13 cellular contexts compared by ENCODE assay signal in the genomic region with DNA sequence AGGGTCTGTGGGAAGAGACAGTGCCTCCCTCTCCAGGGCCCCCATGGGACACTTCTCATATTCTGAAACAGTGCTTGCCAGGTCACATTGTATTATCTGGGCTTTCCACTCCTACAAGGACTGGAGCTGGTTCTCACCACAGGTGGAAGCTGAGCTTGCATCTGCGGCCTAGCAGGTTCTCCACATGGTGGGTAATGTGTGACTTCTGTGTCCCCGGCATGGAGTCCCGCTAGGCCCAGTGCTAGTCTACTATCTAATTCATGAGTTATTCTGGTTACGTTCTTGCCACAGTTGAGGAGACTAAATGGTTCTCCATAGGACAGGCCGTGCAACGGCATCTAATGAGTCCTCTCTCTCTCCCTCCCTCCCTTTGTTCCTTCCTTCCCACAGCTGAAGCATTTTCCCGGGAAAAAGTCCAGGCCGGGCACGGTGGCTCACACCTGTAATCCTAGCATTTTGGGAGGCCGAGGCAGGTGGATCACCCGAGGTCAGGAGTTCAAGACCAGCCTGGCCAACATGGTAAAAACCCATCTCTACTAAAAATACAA. TPM values are rescaled to one million over a fixed set of nuclear protein-coding genes. Genes with fewer than 3 reads are reported as not detected.
DNase-seq lines count a peak whose midpoint lies in the region; TF ChIP-seq lines count a peak whose summit lies in the region.
"Had no signal": no experiment of that assay in that cellular context is flagged by ENCODE, and none has a peak within 500 bp of the region (broad histone marks: within the 10 kb centered on the region; RNA-seq: fewer than 3 reads in every experiment).

No MANE protein-coding gene starts in this region.

- H3K36me3 ChIP-seq in PC-9 (ENCODE audit: low read depth) (no peaks in the 10 kb centered on the region), colonic mucosa (no peaks in the 10 kb centered on the region), Karpas-422 (ENCODE audit: insufficient read depth, low read length) (no peaks in the 10 kb centered on the region)
- H3K36me3 ChIP-seq: BLaER1 had no signal

- no peak overlapping the region; the same call in 1 of the 2 replicates for H3K4me3 ChIP-seq in PC-9
- H3K4me3 ChIP-seq in colonic mucosa = no peak overlapping the region
- H3K4me3 ChIP-seq in Karpas-422 (ENCODE audit: low read length) = no peak overlapping the region
- H3K4me3 ChIP-seq: BLaER1 had no signal

- H3K27me3 ChIP-seq in PC-9 (ENCODE audit: insufficient read depth, low read depth) (no peaks in the 10 kb centered on the region), colonic mucosa (no peaks in the 10 kb centered on the region), Karpas-422 (ENCODE audit: low read length) (no peaks in the 10 kb centered on the region)
- H3K27me3 ChIP-seq: BLaER1 had no signal

- H3K79me2 ChIP-seq in PC-9 (ENCODE audit: low read depth) (no peaks in the 10 kb centered on the region), Karpas-422 (ENCODE audit: low read length) (no peaks in the 10 kb centered on the region)

- CTCF ChIA-PET in activated naive CD4-positive, alpha-beta T cell treated with anti-CD3 and anti-CD28 coated beads, Interleukin-2, amount 10 ng/mL, durations not matched to agents 7 days and 5 days (lab: Charles Lee) = interaction anchor here (0.7 to 5.0 kb wide), 15 partner anchors 9 to 630 kb away, joined by 3 to 75 read pairs (median 4); no protein-coding TSS in a partner anchor
- CTCF ChIA-PET in PC-9 (lab: Charles Lee) = interaction anchor here (0.6 kb wide), 1 partner anchor 433 kb away, joined by 25 read pairs; no protein-coding TSS in a partner anchor

- H3K9me3 Mint-ChIP-seq in activated naive CD4-positive, alpha-beta T cell treated with anti-CD3 and anti-CD28 coated beads, Interleukin-2, amount 50 U/mL, for 24 hours = no peaks in the 10 kb centered on the region
- H3K9me3 Mint-ChIP-seq in activated naive CD4-positive, alpha-beta T cell treated with anti-CD3 and anti-CD28 coated beads, Interleukin-2, amount 10 ng/mL, durations not matched to agents 7 days and 5 days = no peaks in the 10 kb centered on the region

- H3K4me2 ChIP-seq in PC-9 = peak overlapping the region; percentile 76
- H3K4me2 ChIP-seq in Karpas-422 (ENCODE audit: low read depth, low read length, poor library complexity, severe bottlenecking) = no peak overlapping the region
- H3K4me2 ChIP-seq: BLaER1 had no signal

- no peaks in the 10 kb centered on the region for H3K36me3 Mint-ChIP-seq in activated naive CD4-positive, alpha-beta T cell treated with anti-CD3 and anti-CD28 coated beads, Interleukin-2, amount 50 U/mL, for 24 hours
- H3K36me3 Mint-ChIP-seq in activated naive CD4-positive, alpha-beta T cell treated with anti-CD3 and anti-CD28 coated beads, Interleukin-2, amount 10 ng/mL, durations not matched to agents 7 days and 5 days = no peaks in the 10 kb centered on the region

- intact Hi-C loops in PC-9 (cut with micrococcal nuclease; ENCODE audit: unreplicated experiment) = loop anchor here (2.0 to 10.0 kb wide), 3 partner anchors 153 to 627 kb away; no protein-coding TSS in a partner anchor
- intact Hi-C loops in colonic mucosa (cut with DNase I) = loop anchor here (2.0 kb wide), 2 partner anchors 153 to 283 kb away; no protein-coding TSS in a partner anchor

- H3K27ac ChIP-seq in PC-9 (no peak overlapping the region), colonic mucosa (no peak overlapping the region), Karpas-422 (ENCODE audit: low read length) (no peak overlapping the region)
- H3K27ac ChIP-seq: 22Rv1, BLaER1 had no signal

- H3K27ac Mint-ChIP-seq in activated naive CD4-positive, alpha-beta T cell treated with anti-CD3 and anti-CD28 coated beads, Interleukin-2, amount 50 U/mL, for 24 hours = peak overlapping the region; percentile 35
- H3K27ac Mint-ChIP-seq in activated naive CD4-positive, alpha-beta T cell treated with anti-CD3 and anti-CD28 coated beads, Interleukin-2, amount 10 ng/mL, durations not matched to agents 7 days and 5 days = no peak overlapping the region

- no peaks in the 10 kb centered on the region for H3K9me3 ChIP-seq in PC-9 (ENCODE audit: insufficient read depth, low read depth)
- no peaks in the 10 kb centered on the region for H3K9me3 ChIP-seq in colonic mucosa
- H3K9me3 ChIP-seq in Karpas-422 (ENCODE audit: low read length) = no peaks in the 10 kb centered on the region
- H3K9me3 ChIP-seq: BLaER1 had no signal

- no peaks in the 10 kb centered on the region for H3K27me3 Mint-ChIP-seq in activated naive CD4-positive, alpha-beta T cell treated with anti-CD3 and anti-CD28 coated beads, Interleukin-2, amount 50 U/mL, for 24 hours
- H3K27me3 Mint-ChIP-seq in activated naive CD4-positive, alpha-beta T cell treated with anti-CD3 and anti-CD28 coated beads, Interleukin-2, amount 10 ng/mL, durations not matched to agents 7 days and 5 days = peaks cover 21% of the 10 kb centered on the region

- H3K9ac ChIP-seq in colonic mucosa (ENCODE audit: low read depth in 2 of 2, low read length in 2 of 2) (no peak overlapping the region), Karpas-422 (ENCODE audit: low read length) (no peak overlapping the region)
- H3K9ac ChIP-seq: BLaER1 had no signal

- H3K4me1 Mint-ChIP-seq in activated naive CD4-positive, alpha-beta T cell treated with anti-CD3 and anti-CD28 coated beads, Interleukin-2, amount 50 U/mL, for 24 hours = peaks cover 15% of the 10 kb centered on the region
- peaks cover 2% of the 10 kb centered on the region for H3K4me1 Mint-ChIP-seq in activated naive CD4-positive, alpha-beta T cell treated with anti-CD3 and anti-CD28 coated beads, Interleukin-2, amount 10 ng/mL, durations not matched to agents 7 days and 5 days

- no peaks in the 10 kb centered on the region for H3F3A ChIP-seq in PC-9 (ENCODE audit: insufficient read depth, low read depth)

- H3K4me1 ChIP-seq in PC-9 (replicated peaks; ENCODE audit: insufficient read depth) (no peaks in the 10 kb centered on the region; the same call in 1 of the 2 replicates), colonic mucosa (no peaks in the 10 kb centered on the region), Karpas-422 (ENCODE audit: low read length) (no peaks in the 10 kb centered on the region)
- H3K4me1 ChIP-seq: BLaER1 had no signal

- H2AFZ ChIP-seq in PC-9 (no peak overlapping the region), Karpas-422 (ENCODE audit: low read length) (no peak overlapping the region)

- no peak for DNase-seq in activated naive CD4-positive, alpha-beta T cell treated with anti-CD3 and anti-CD28 coated beads, Interleukin-2, amount 10 ng/mL, durations not matched to agents 7 days and 5 days
- DNase-seq in PC-9 = no peak
- peak; percentile 22 for DNase-seq in islet precursor cell
- no peak for DNase-seq in colonic mucosa
- DNase-seq in Karpas-422 = no peak
- no peak for DNase-seq in NCI-H2196 (lab: John Stamatoyannopoulos, UW; ENCODE audit: unreplicated experiment)
- DNase-seq: DMS 273 treated with DMSO at 0.1 percent for 48 hours had no signal

- POLR2A ChIA-PET in PC-9 (lab: Charles Lee; ENCODE audit: unreplicated experiment) = no interaction called here

- no TSS peak for BruUV-seq in PC-9 (replicated peaks; lab: Mats Ljungman, UMichigan)

- TF ChIP-seq CTCF in PC-9 (conservative IDR thresholded peaks at IDR 0.05) (no peak), colonic mucosa (IDR thresholded peaks at IDR 0.05) (no peak)

- no peaks in the 10 kb centered on the region for H3K9me2 ChIP-seq in PC-9 (ENCODE audit: insufficient read depth)
- no peaks in the 10 kb centered on the region for H3K9me2 ChIP-seq in Karpas-422 (replicated peaks; ENCODE audit: insufficient read depth, low read length)

- H4K20me1 ChIP-seq in PC-9 (ENCODE audit: insufficient read depth) = no peaks in the 10 kb centered on the region
- H4K20me1 ChIP-seq in Karpas-422 (ENCODE audit: insufficient read depth, low read depth, low read length) = no peaks in the 10 kb centered on the region
- H4K20me1 ChIP-seq: BLaER1 had no signal

- no peak overlapping the region for H3K4me3 Mint-ChIP-seq in activated naive CD4-positive, alpha-beta T cell treated with anti-CD3 and anti-CD28 coated beads, Interleukin-2, amount 50 U/mL, for 24 hours
- H3K4me3 Mint-ChIP-seq in activated naive CD4-positive, alpha-beta T cell treated with anti-CD3 and anti-CD28 coated beads, Interleukin-2, amount 10 ng/mL, durations not matched to agents 7 days and 5 days = no peak overlapping the region

RNA-seq across cellular contexts. Expression of gene PRLHR, which starts 27.7 kb away (rescaled TPM):
- total RNA-seq in PC-9 (2021) (not detected in 2 replicates), colonic mucosa (not detected)
- not detected in 2 replicates for total RNA-seq in Karpas-422 (2014; rRNA removed; shearing (Covaris generic); ENCODE audit: low replicate concordance)
- total RNA-seq: Daoy, H7, HepG2 had no signal
